1 cellular context compared by ENCODE assay signal in genomic region chr1:2594001-2594640, GRCh38.
TF ChIP-seq lines count a peak whose summit lies in the region.

No MANE protein-coding gene starts in this region.

TF ChIP-seq in K562, 482 proteins besides CTCF, POLR2A, EP300 and RAD21:
- TF ChIP-seq CAMTA2 (CRISPR knock-in tag; conservative IDR thresholded peaks at IDR 0.05) (no peak), MXI1 (IDR thresholded peaks at IDR 0.05; ENCODE audit: low read depth, low read length) (no peak), ARID3B (CRISPR knock-in tag; IDR thresholded peaks at IDR 0.05; ENCODE audit: borderline replicate concordance) (no peak), THRAP3 (IDR thresholded peaks at IDR 0.05; ENCODE audit: borderline replicate concordance) (no peak), NFIC (IDR thresholded peaks at IDR 0.05) (peak; percentile 80), TFAP4 (CRISPR knock-in tag; IDR thresholded peaks at IDR 0.05; ENCODE audit: borderline replicate concordance) (0 out of 2 replicates have a peak, but pooled peaks have one; percentile 23), GTF3C2 (IDR thresholded peaks at IDR 0.05; ENCODE audit: borderline replicate concordance, extremely low read depth, insufficient read length) (no peak), MAX (CRISPR knock-in tag; IDR thresholded peaks at IDR 0.05) (no peak)
TF ChIP-seq in K562: peak in this region for 2.
